11 cellular contexts compared by ENCODE assay signal in genomic region chr12:104692335-104693218, GRCh38.
DNase-seq lines count a peak whose midpoint lies in the region; ATAC-seq and TF ChIP-seq lines count a peak whose summit lies in the region.
"Had no signal": no experiment of that assay in that cellular context is flagged by ENCODE, and none has a peak within 500 bp of the region (broad histone marks: within the 10 kb centered on the region; RNA-seq: fewer than 3 reads in every experiment).

No MANE protein-coding gene starts in this region.

- DNase-seq in stimulated activated naive CD8-positive, alpha-beta T cell treated with anti-CD3 and anti-CD28 coated beads, Interleukin-15, amount 100 ng/mL, for 72 hours, result no peak
- DNase-seq in BE2C (no peak), HT-29 (ENCODE audit: low spot score) (no peak), SKM-1 (lab: John Stamatoyannopoulos, UW; ENCODE audit: unreplicated experiment) (no peak), glutamatergic neuron (no peak)
- DNase-seq: AML-193, NCI-H524 treated with DMSO at 0.1 percent for 48 hours had no signal

- peak overlapping the region; percentile 17 for H3K27ac Mint-ChIP-seq in stimulated activated naive CD8-positive, alpha-beta T cell treated with anti-CD3 and anti-CD28 coated beads, Interleukin-15, Interleukin-2, amounts not matched to agents 100 ng/mL and 50 ng/mL, for 24 hours
- no peak overlapping the region for H3K27ac Mint-ChIP-seq in stimulated activated naive CD8-positive, alpha-beta T cell treated with anti-CD3 and anti-CD28 coated beads, Interleukin-15, amount 100 ng/mL, for 72 hours
- H3K27ac Mint-ChIP-seq in glutamatergic neuron (ENCODE audit: unreplicated experiment), result no peak overlapping the region

- peaks cover 7% of the 10 kb centered on the region for H3K9me3 Mint-ChIP-seq in stimulated activated naive CD8-positive, alpha-beta T cell treated with anti-CD3 and anti-CD28 coated beads, Interleukin-15, Interleukin-2, amounts not matched to agents 100 ng/mL and 50 ng/mL, for 24 hours
- H3K9me3 Mint-ChIP-seq in stimulated activated naive CD8-positive, alpha-beta T cell treated with anti-CD3 and anti-CD28 coated beads, Interleukin-15, amount 100 ng/mL, for 72 hours, result peaks cover 10 to 11% of the 10 kb centered on the region in 2 donors
- H3K9me3 Mint-ChIP-seq in glutamatergic neuron (ENCODE audit: unreplicated experiment), result peaks cover 3% of the 10 kb centered on the region

- no peak overlapping the region for H3K4me3 Mint-ChIP-seq in stimulated activated naive CD8-positive, alpha-beta T cell treated with anti-CD3 and anti-CD28 coated beads, Interleukin-15, Interleukin-2, amounts not matched to agents 100 ng/mL and 50 ng/mL, for 24 hours
- no peak overlapping the region for H3K4me3 Mint-ChIP-seq in stimulated activated naive CD8-positive, alpha-beta T cell treated with anti-CD3 and anti-CD28 coated beads, Interleukin-15, amount 100 ng/mL, for 72 hours
- no peak overlapping the region for H3K4me3 Mint-ChIP-seq in glutamatergic neuron (ENCODE audit: unreplicated experiment)

- TF ChIP-seq CTCF in BE2C (IDR thresholded peaks at IDR 0.05; ENCODE audit: low read depth, low read length) (no peak), glutamatergic neuron (IDR thresholded peaks at IDR 0.05; ENCODE audit: partially characterized antibody, unreplicated experiment) (no peak)

- no peak for ATAC-seq in stimulated activated naive CD8-positive, alpha-beta T cell treated with anti-CD3 and anti-CD28 coated beads, Interleukin-15, amount 100 ng/mL, for 72 hours
- ATAC-seq in GM21529 (IDR thresholded peaks at IDR 0.05; ENCODE audit: unreplicated experiment) (peak; percentile 39), HG03432 (IDR thresholded peaks at IDR 0.05; ENCODE audit: unreplicated experiment) (peak; percentile 46)

- no peaks in the 10 kb centered on the region for H3K4me1 ChIP-seq in BE2C

- H3K27me3 ChIP-seq in BE2C, result no peaks in the 10 kb centered on the region

- H3K4me3 ChIP-seq in BE2C (ENCODE audit: low read depth, low read length), result no peak overlapping the region
- H3K4me3 ChIP-seq: smooth muscle cell had no signal

- peaks cover 82% of the 10 kb centered on the region for H3K4me1 Mint-ChIP-seq in stimulated activated naive CD8-positive, alpha-beta T cell treated with anti-CD3 and anti-CD28 coated beads, Interleukin-15, Interleukin-2, amounts not matched to agents 100 ng/mL and 50 ng/mL, for 24 hours (ENCODE audit: low read depth)
- H3K4me1 Mint-ChIP-seq in stimulated activated naive CD8-positive, alpha-beta T cell treated with anti-CD3 and anti-CD28 coated beads, Interleukin-15, amount 100 ng/mL, for 72 hours, result peaks cover 86% of the 10 kb centered on the region
- peaks cover 8% of the 10 kb centered on the region for H3K4me1 Mint-ChIP-seq in glutamatergic neuron (ENCODE audit: low read depth, unreplicated experiment)

- no peaks in the 10 kb centered on the region for H3K36me3 ChIP-seq in BE2C

- H3K9me3 ChIP-seq in BE2C, result no peaks in the 10 kb centered on the region

- no peaks in the 10 kb centered on the region for H3K27me3 Mint-ChIP-seq in stimulated activated naive CD8-positive, alpha-beta T cell treated with anti-CD3 and anti-CD28 coated beads, Interleukin-15, Interleukin-2, amounts not matched to agents 100 ng/mL and 50 ng/mL, for 24 hours
- H3K27me3 Mint-ChIP-seq in stimulated activated naive CD8-positive, alpha-beta T cell treated with anti-CD3 and anti-CD28 coated beads, Interleukin-15, amount 100 ng/mL, for 72 hours, result no peaks in the 10 kb centered on the region
- H3K27me3 Mint-ChIP-seq in glutamatergic neuron (ENCODE audit: unreplicated experiment), result peaks cover 8% of the 10 kb centered on the region

- H3K36me3 Mint-ChIP-seq in stimulated activated naive CD8-positive, alpha-beta T cell treated with anti-CD3 and anti-CD28 coated beads, Interleukin-15, Interleukin-2, amounts not matched to agents 100 ng/mL and 50 ng/mL, for 24 hours (ENCODE audit: low read depth), result peaks cover 20% of the 10 kb centered on the region
- peaks cover 7% of the 10 kb centered on the region for H3K36me3 Mint-ChIP-seq in glutamatergic neuron (ENCODE audit: unreplicated experiment)
